In genomic region chr7:14740606-14741005, GRCh38 we compare ENCODE assay signal across 34 cellular contexts.
"Had no signal": no experiment of that assay in that cellular context is flagged by ENCODE, and none has a peak within 500 bp of the region (broad histone marks: within the 10 kb centered on the region; RNA-seq: fewer than 3 reads in every experiment).

No MANE protein-coding gene starts in this region.

- H3K36me3 ChIP-seq: adrenal gland, brain microvascular endothelial cell, breast epithelium, cardiac muscle cell, colonic mucosa had no signal

- DNase-seq: activated B cell treated with CpG ODN at 0.5 μM for 24 hours; activated CD4-positive, alpha-beta memory T cell treated with anti-CD3 and anti-CD28 coated beads for 36 hours; activated CD4-positive, alpha-beta T cell treated with anti-CD3 and anti-CD28 coated beads for 4 hours; activated CD4-positive, alpha-beta T cell treated with anti-CD3 and anti-CD28 coated beads, Interleukin-2, amount 10 ng/mL, durations not matched to agents 24 days and 14 days; activated CD4-positive, alpha-beta T cell treated with anti-CD3 and anti-CD28 coated beads, Interleukin-2, amount 50 U/mL, for 1 hour; activated CD4-positive, alpha-beta T cell treated with anti-CD3 and anti-CD28 coated beads, Interleukin-2, amount 50 U/mL, for 4 hours; activated CD4-positive, CD25-positive, alpha-beta regulatory T cell treated with anti-CD3 and anti-CD28 coated beads, Interleukin-2, amount 50 U/mL, for 72 hours; activated CD8-positive, alpha-beta memory T cell treated with anti-CD3 and anti-CD28 coated beads, Interleukin-2, amount 50 U/mL, for 4 hours; activated CD8-positive, alpha-beta T cell treated with anti-CD3 and anti-CD28 coated beads for 36 hours; activated effector memory CD4-positive, alpha-beta T cell treated with anti-CD3 and anti-CD28 coated beads, Interleukin-2, amount 50 U/mL, for 16 hours; activated gamma-delta T cell treated with Interleukin-2 at 50 U/mL for 16 hours; activated naive CD4-positive, alpha-beta T cell; activated naive CD4-positive, alpha-beta T cell treated with anti-CD3 and anti-CD28 coated beads for 36 hours; activated naive CD4-positive, alpha-beta T cell treated with anti-CD3 and anti-CD28 coated beads, Interleukin-2, amount 50 U/mL, for 16 hours; activated naive CD8-positive, alpha-beta T cell treated with anti-CD3 and anti-CD28 coated beads for 36 hours; activated T-cell treated with anti-CD3 and anti-CD28 coated beads for 4 hours; activated T-cell treated with anti-CD3 and anti-CD28 coated beads, Interleukin-2, amount 50 U/mL, for 1 hour; activated T-cell treated with anti-CD3 and anti-CD28 coated beads, Interleukin-2, amount 50 U/mL, for 4 hours; activated T-cell treated with anti-CD3 and anti-CD28 coated beads, Interleukin-2, amount 50 U/mL, for 72 hours; adrenal gland; amniotic stem cell; aorta; body of pancreas; brain microvascular endothelial cell; caudate nucleus; cerebellar nuclear complex; colonic mucosa; T-helper 17 cell; T1000 had no signal

- H3K27ac ChIP-seq: adrenal gland, body of pancreas, brain microvascular endothelial cell, breast epithelium, cardiac muscle cell, colonic mucosa, VCaP had no signal

- H3K27me3 ChIP-seq: adrenal gland, body of pancreas, brain microvascular endothelial cell, breast epithelium, cardiac muscle cell, colonic mucosa had no signal

- H3K4me3 ChIP-seq: adrenal gland, body of pancreas, breast epithelium, cardiac muscle cell, colonic mucosa had no signal

- FAIRE-seq: astrocyte, TTC549 had no signal

- H3K4me1 ChIP-seq: adrenal gland, body of pancreas, breast epithelium, colonic mucosa had no signal

- H3K9me3 ChIP-seq: adrenal gland, colonic mucosa had no signal
